In the genomic region with DNA sequence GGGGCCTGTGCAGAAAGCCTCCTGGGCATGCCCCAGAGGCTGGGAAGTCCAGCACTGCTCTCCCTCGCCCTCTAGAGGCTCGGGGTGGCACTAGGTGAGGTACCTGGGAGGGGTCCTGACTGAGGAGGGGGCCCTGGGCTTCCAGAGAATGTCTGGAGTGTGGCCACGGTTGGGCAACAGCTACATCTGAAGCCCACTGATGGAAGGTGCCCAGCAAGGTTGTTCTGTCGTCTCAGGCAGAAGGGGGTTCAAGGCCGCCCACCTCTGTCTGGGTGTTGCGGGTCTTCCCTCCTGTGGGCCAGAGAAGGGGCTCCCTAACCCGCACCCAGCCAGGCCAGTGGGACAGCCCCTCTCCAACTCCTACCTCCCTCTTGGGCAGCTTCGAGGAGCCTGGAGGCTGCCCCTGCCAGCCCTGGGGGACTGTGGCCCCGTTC, we compare ENCODE assay signal across 9 cellular contexts. TPM values are rescaled to one million over a fixed set of nuclear protein-coding genes. Genes with fewer than 3 reads are reported as not detected.
DNase-seq lines count a peak whose midpoint lies in the region; ATAC-seq, FAIRE-seq and TF ChIP-seq lines count a peak whose summit lies in the region.
"Had no signal": no experiment of that assay in that cellular context is flagged by ENCODE, and none has a peak within 500 bp of the region (broad histone marks: within the 10 kb centered on the region; RNA-seq: fewer than 3 reads in every experiment).

No MANE protein-coding gene starts in this region.

- H3K27me3 Mint-ChIP-seq in osteocyte (ENCODE audit: unreplicated experiment), result peaks cover 4% of the 10 kb centered on the region

- no peak overlapping the region for H3K27ac Mint-ChIP-seq in osteocyte (ENCODE audit: unreplicated experiment)
- H3K27ac Mint-ChIP-seq: IgD-negative memory B cell had no signal

- H3K36me3 Mint-ChIP-seq in osteocyte (ENCODE audit: unreplicated experiment), result no peaks in the 10 kb centered on the region
- H3K36me3 Mint-ChIP-seq: IgD-negative memory B cell had no signal

- FAIRE-seq in frontal cortex (lab: Jason Lieb, UNC), result no peak

- ATAC-seq in GM18511 (IDR thresholded peaks at IDR 0.05; ENCODE audit: unreplicated experiment) (no peak), HG02970 (IDR thresholded peaks at IDR 0.05; ENCODE audit: low FRiP score, unreplicated experiment) (no peak)

- peaks cover 13% of the 10 kb centered on the region for H3K4me1 Mint-ChIP-seq in osteocyte (ENCODE audit: unreplicated experiment)

- H3K4me3 Mint-ChIP-seq in osteocyte (ENCODE audit: unreplicated experiment), result no peak overlapping the region
- H3K4me3 Mint-ChIP-seq: IgD-negative memory B cell had no signal

- TF ChIP-seq CTCF in osteocyte (IDR thresholded peaks at IDR 0.05), result peak; percentile 69

- DNase-seq in GM03348 (ENCODE audit: low spot score) (peak; percentile 45), NCI-H345 (lab: John Stamatoyannopoulos, UW) (peak; percentile 37), ecto neural progenitor cell (ENCODE audit: low spot score) (peak; percentile 78), osteocyte (ENCODE audit: extremely low spot score, unreplicated experiment) (no peak), frontal cortex (ENCODE audit: low spot score in 2 of 2) (no peak), SKM-1 (lab: John Stamatoyannopoulos, UW; ENCODE audit: unreplicated experiment) (no peak)

- peaks cover under 1% of the 10 kb centered on the region for H3K9me3 Mint-ChIP-seq in osteocyte (ENCODE audit: unreplicated experiment)
- H3K9me3 Mint-ChIP-seq: IgD-negative memory B cell had no signal

RNA-seq across cellular contexts. Expression of gene VEGFA, which starts 11.4 kb away (rescaled TPM):
- 59.5 and 69.7 TPM in 2 replicates for total RNA-seq in osteocyte
- total RNA-seq in frontal cortex, result 15.5 TPM

Comparison
In these comparisons a context has a peak if more than half of its experiments do, and no peak if none do; other contexts are left out.
1. DNase-seq: peak in GM03348 (single experiment), NCI-H345 (single experiment) and ecto neural progenitor cell (single experiment); none in osteocyte (single experiment), frontal cortex (0 of 2) and SKM-1 (single experiment).